ENCODE assay signal across 9 cellular contexts in genomic region chr17:7295230-7296180, GRCh38. TPM values are rescaled to one million over a fixed set of nuclear protein-coding genes. Genes with fewer than 3 reads are reported as not detected.
DNase-seq lines count a peak whose midpoint lies in the region; ATAC-seq and TF ChIP-seq lines count a peak whose summit lies in the region.
"Had no signal": no experiment of that assay in that cellular context is flagged by ENCODE, and none has a peak within 500 bp of the region (broad histone marks: within the 10 kb centered on the region; RNA-seq: fewer than 3 reads in every experiment).

No MANE protein-coding gene starts in this region.

- H3K4me1 Mint-ChIP-seq in CD4-positive, alpha-beta T cell (ENCODE audit: low read depth), result peaks cover 19% of the 10 kb centered on the region
- H3K4me1 Mint-ChIP-seq in neural crest cell, result peaks cover 21% of the 10 kb centered on the region

- no peaks in the 10 kb centered on the region for H3K36me3 Mint-ChIP-seq in CD4-positive, alpha-beta T cell (ENCODE audit: low read depth)
- no peaks in the 10 kb centered on the region for H3K36me3 Mint-ChIP-seq in neural crest cell (ENCODE audit: low read depth)

- H3K9me3 ChIP-seq in CD4-positive, alpha-beta T cell (ENCODE audit: control insufficient read depth, low read length), result no peaks in the 10 kb centered on the region
- H3K9me3 ChIP-seq in HUES6 (ENCODE audit: control insufficient read depth, insufficient read depth, low read depth, low read length) (no peaks in the 10 kb centered on the region), colonic mucosa (no peaks in the 10 kb centered on the region)

- intact Hi-C loops in CD4-positive, alpha-beta T cell (cut with DNase I, micrococcal nuclease), result loop anchor here (1.0 to 2.0 kb wide), 4 partner anchors 15 to 243 kb away; no protein-coding TSS in a partner anchor
- intact Hi-C loops in colonic mucosa (cut with DNase I), result loop anchor here (5.0 kb wide), 1 partner anchor 33 kb away; the partner anchor contains the start of gene CLDN7

- peaks cover 18% of the 10 kb centered on the region for H3K4me1 ChIP-seq in HUES6 (ENCODE audit: control insufficient read depth, insufficient read depth, low read length)
- H3K4me1 ChIP-seq in colonic mucosa, result peaks cover 16% of the 10 kb centered on the region

- no peak for TF ChIP-seq CTCF in CD4-positive, alpha-beta T cell (IDR thresholded peaks at IDR 0.05)
- no peak for TF ChIP-seq CTCF in colonic mucosa (IDR thresholded peaks at IDR 0.05)
- TF ChIP-seq CTCF in neural crest cell (conservative IDR thresholded peaks at IDR 0.05), result no peak

- H3K9ac ChIP-seq in HUES6 (ENCODE audit: low read length), result peak overlapping the region; percentile 51
- H3K9ac ChIP-seq in colonic mucosa (ENCODE audit: low read depth in 2 of 2, low read length in 2 of 2), result peak overlapping the region; percentile 50 to 74

- CTCF ChIA-PET in CD4-positive, alpha-beta T cell (lab: Charles Lee), result interaction anchor here (0.5 to 1.9 kb wide), 33 partner anchors 7 to 385 kb away, joined by 3 to 31 read pairs (median 4); partner anchors contain the start of genes ACADVL, ACAP1, DLG4 and DVL2

- no peak for DNase-seq in CD4-positive, alpha-beta T cell
- DNase-seq in colonic mucosa (peak; percentile 38), neural crest cell (ENCODE audit: low read depth, low spot score) (no peak), amygdala (lab: John Stamatoyannopoulos, UW) (no peak)
- no peak for DNase-seq in NK-92 treated with Interleukin-12 subunit alpha and Interleukin-12 subunit beta, amount 100 ng/mL, for 24 hours (lab: John Stamatoyannopoulos, UW)
- DNase-seq: KG1 had no signal

- no peak overlapping the region for H3K27ac ChIP-seq in CD4-positive, alpha-beta T cell (ENCODE audit: low read depth, low read length)
- H3K27ac ChIP-seq in HUES6 (ENCODE audit: low read depth, low read length), result no peak overlapping the region
- peak overlapping the region; percentile 80 for H3K27ac ChIP-seq in colonic mucosa

- POLR2A ChIA-PET in CD4-positive, alpha-beta T cell (lab: Charles Lee), result interaction anchor here (1.0 to 1.7 kb wide), 9 partner anchors 13 to 250 kb away, joined by 3 to 9 read pairs (median 4); partner anchors contain the start of genes ACAP1, GABARAP, GPS2 and SLC2A4

- H3K4me3 ChIP-seq in HUES6 (ENCODE audit: low read depth, low read length) (peak overlapping the region; percentile 83), colonic mucosa (peak overlapping the region; percentile 26)

- H3K27me3 ChIP-seq in CD4-positive, alpha-beta T cell (ENCODE audit: control insufficient read depth, insufficient read depth, low read length), result peaks cover 17% of the 10 kb centered on the region
- H3K27me3 ChIP-seq in HUES6 (ENCODE audit: control insufficient read depth, insufficient read depth, low read length), result peaks cover 29% of the 10 kb centered on the region
- H3K27me3 ChIP-seq in colonic mucosa, result peaks cover 4% of the 10 kb centered on the region

- H3K27ac Mint-ChIP-seq in CD4-positive, alpha-beta T cell, result no peak overlapping the region
- H3K27ac Mint-ChIP-seq in neural crest cell (ENCODE audit: unreplicated experiment), result no peak overlapping the region

- H3K9me3 Mint-ChIP-seq in CD4-positive, alpha-beta T cell, result no peaks in the 10 kb centered on the region
- no peaks in the 10 kb centered on the region for H3K9me3 Mint-ChIP-seq in neural crest cell

- H3K4me3 Mint-ChIP-seq in CD4-positive, alpha-beta T cell, result peak overlapping the region; percentile 86
- peak overlapping the region; percentile 76 for H3K4me3 Mint-ChIP-seq in neural crest cell

- no peak for ATAC-seq in CD4-positive, alpha-beta T cell (ENCODE audit: poor library complexity)
- ATAC-seq in HG02973 (IDR thresholded peaks at IDR 0.05; ENCODE audit: unreplicated experiment), result no peak
- ATAC-seq in GM19324 (IDR thresholded peaks at IDR 0.05; ENCODE audit: low FRiP score, unreplicated experiment), result no peak

- H3K36me3 ChIP-seq in HUES6 (ENCODE audit: control insufficient read depth, insufficient read depth, low read length) (0 out of 2 replicates have a peak, but pooled peaks cover 2% of the 10 kb centered on the region), colonic mucosa (no peaks in the 10 kb centered on the region)

- peaks cover 31% of the 10 kb centered on the region for H3K27me3 Mint-ChIP-seq in CD4-positive, alpha-beta T cell
- H3K27me3 Mint-ChIP-seq in neural crest cell (ENCODE audit: low read depth), result peaks cover 72% of the 10 kb centered on the region

RNA-seq across cellular contexts. Expression of gene YBX2, which starts 1.1 kb away (rescaled TPM):
- under 1 TPM in 1 of 2 experiments, not detected in 1; 0.56 TPM for total RNA-seq in CD4-positive, alpha-beta T cell
- 10 to 100 TPM; 22.1 to 40.4 TPM for total RNA-seq in colonic mucosa
- 0.54 and 0.96 TPM in 2 replicates for total RNA-seq in neural crest cell

RNA-seq across cellular contexts. Expression of gene EIF5A, which starts 11.9 kb away (rescaled TPM):
- 100 to 1,000 TPM; 471 to 480 TPM for total RNA-seq in CD4-positive, alpha-beta T cell
- total RNA-seq in colonic mucosa (100 to 1,000 TPM; 367 to 917 TPM), neural crest cell (725 and 743 TPM in 2 replicates)

RNA-seq across cellular contexts. Expression of gene SLC2A4, which starts 14.0 kb away (rescaled TPM):
- not detected for total RNA-seq in CD4-positive, alpha-beta T cell
- 1 to 10 TPM; 1.9 to 5.7 TPM for total RNA-seq in colonic mucosa
- 5.8 and 6.1 TPM in 2 replicates for total RNA-seq in neural crest cell

RNA-seq across cellular contexts. Expression of gene GPS2, which starts 19.7 kb away (rescaled TPM):
- total RNA-seq in CD4-positive, alpha-beta T cell, result 100 to 1,000 TPM; 122 to 140 TPM
- total RNA-seq in colonic mucosa (10 to 100 TPM; 53.8 to 85.7 TPM), neural crest cell (84.2 and 89.9 TPM in 2 replicates)

RNA-seq across cellular contexts. Expression of gene CLDN7, which starts 33.2 kb away (rescaled TPM):
- 1 to 10 TPM; 1.1 to 1.2 TPM for total RNA-seq in CD4-positive, alpha-beta T cell
- total RNA-seq in colonic mucosa, result 100 to 1,000 TPM; 798 to 919 TPM
- not detected in 2 replicates for total RNA-seq in neural crest cell

Comparison
In these comparisons a context has a peak if more than half of its experiments do, and no peak if none do; other contexts are left out.
1. RNA of gene YBX2, which starts 1.1 kb away (total RNA-seq): 22.1 to 40.4 TPM in colonic mucosa; 0.56 TPM in CD4-positive, alpha-beta T cell and 0.54 to 0.96 TPM in neural crest cell; every median in the first group is over 10 times any median in the second.